In the genomic region with DNA sequence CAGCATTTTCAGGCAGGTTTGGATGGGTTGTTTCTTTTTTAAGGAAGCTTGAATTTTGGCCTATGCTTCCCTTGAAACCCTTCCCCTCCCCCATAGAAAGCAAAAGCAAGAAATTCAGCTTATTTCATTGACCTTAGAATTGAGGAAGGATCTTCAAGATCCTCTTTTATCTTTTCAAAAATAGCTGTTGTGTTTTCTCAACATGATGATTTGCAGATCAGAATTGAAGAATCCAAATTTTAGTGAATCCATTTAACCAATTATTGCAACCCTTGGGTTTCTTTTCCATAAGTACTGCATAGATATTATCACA, we compare ENCODE assay signal across 14 cellular contexts.
DNase-seq lines count a peak whose midpoint lies in the region; ATAC-seq and TF ChIP-seq lines count a peak whose summit lies in the region.
"Had no signal": no experiment of that assay in that cellular context is flagged by ENCODE, and none has a peak within 500 bp of the region (broad histone marks: within the 10 kb centered on the region; RNA-seq: fewer than 3 reads in every experiment).

No MANE protein-coding gene starts in this region.

- H3K27me3 Mint-ChIP-seq in activated naive CD4-positive, alpha-beta T cell treated with anti-CD3 and anti-CD28 coated beads, Interleukin-2, amount 50 U/mL, for 24 hours: no peaks in the 10 kb centered on the region
- H3K27me3 Mint-ChIP-seq in stimulated activated naive B cell treated with anti-CD40 and anti-IgM and Interleukin-4, amounts not matched to agents 10 μg/mL and 1 μg/mL and 100 μg/mL, for 72 hours: no peaks in the 10 kb centered on the region
- H3K27me3 Mint-ChIP-seq in activated T-helper 1 cell treated with anti-CD3 and anti-CD28 coated beads, Interleukin-12 subunit alpha, Interleukin-12 subunit beta, Interleukin-2, Interleukin-4 antibody, amounts not matched to agents 30 ng/mL and 10 ng/mL and 1 ng/mL, durations not matched to agents 14 hours and 24 hours and 36 hours (ENCODE audit: insufficient read depth): no peaks in the 10 kb centered on the region

- H3K4me3 Mint-ChIP-seq in activated naive CD4-positive, alpha-beta T cell treated with anti-CD3 and anti-CD28 coated beads, Interleukin-2, amount 50 U/mL, for 24 hours: no peak overlapping the region
- peak overlapping the region; percentile 36 to 60 for H3K4me3 Mint-ChIP-seq in stimulated activated naive B cell treated with anti-CD40 and anti-IgM and Interleukin-4, amounts not matched to agents 10 μg/mL and 1 μg/mL and 100 μg/mL, for 72 hours
- H3K4me3 Mint-ChIP-seq in activated T-helper 1 cell treated with anti-CD3 and anti-CD28 coated beads, Interleukin-12 subunit alpha, Interleukin-12 subunit beta, Interleukin-2, Interleukin-4 antibody, amounts not matched to agents 30 ng/mL and 10 ng/mL and 1 ng/mL, durations not matched to agents 14 hours and 24 hours and 36 hours: no peak overlapping the region
- H3K4me3 Mint-ChIP-seq: nephron had no signal

- no peaks in the 10 kb centered on the region; the same call in 1 of the 2 replicates for H3K9me3 ChIP-seq in OCI-LY7 (ENCODE audit: low read length)
- H3K9me3 ChIP-seq: ascending aorta had no signal

- peak; percentile 26 for ATAC-seq in HG03025 (IDR thresholded peaks at IDR 0.05; ENCODE audit: low FRiP score, unreplicated experiment)
- peak; percentile 59 to 61 for ATAC-seq in stimulated activated naive B cell treated with anti-CD40 and anti-IgM and Interleukin-4, amounts not matched to agents 10 μg/mL and 1 μg/mL and 100 μg/mL, for 72 hours (replicated peaks)
- ATAC-seq in GM21526 (IDR thresholded peaks at IDR 0.05; ENCODE audit: low FRiP score, unreplicated experiment): no peak

- peak overlapping the region; percentile 84 for H3K27ac ChIP-seq in OCI-LY7 (ENCODE audit: low read depth, low read length, poor library complexity, severe bottlenecking)
- H3K27ac ChIP-seq in mesendoderm (ENCODE audit: low read depth, low read length): no peak overlapping the region
- H3K27ac ChIP-seq: ascending aorta, RWPE1 had no signal

- BruUV-seq in OCI-LY7 (replicated peaks; lab: Mats Ljungman, UMichigan): no TSS peak

- H2BK5ac ChIP-seq in mesendoderm (ENCODE audit: low read length): no peak overlapping the region

- no peak overlapping the region for H4K5ac ChIP-seq in mesendoderm (ENCODE audit: low read length)

- intact Hi-C loops in OCI-LY7 (cut with micrococcal nuclease; ENCODE audit: unreplicated experiment): loop anchor here (2.0 kb wide), 1 partner anchor 74 kb away; a partner anchor contains a TSS
- intact Hi-C loops in activated T-helper 1 cell treated with anti-CD3 and anti-CD28 coated beads, Interleukin-12 subunit alpha, Interleukin-12 subunit beta, Interleukin-2, Interleukin-4 antibody, amounts not matched to agents 30 ng/mL and 10 ng/mL and 1 ng/mL, durations not matched to agents 14 hours and 24 hours and 36 hours (cut with micrococcal nuclease): no loop called here

- peak overlapping the region; percentile 74 for H3K27ac Mint-ChIP-seq in activated naive CD4-positive, alpha-beta T cell treated with anti-CD3 and anti-CD28 coated beads, Interleukin-2, amount 50 U/mL, for 24 hours
- H3K27ac Mint-ChIP-seq in stimulated activated naive B cell treated with anti-CD40 and anti-IgM and Interleukin-4, amounts not matched to agents 10 μg/mL and 1 μg/mL and 100 μg/mL, for 72 hours: peak overlapping the region; percentile 47
- H3K27ac Mint-ChIP-seq in activated T-helper 1 cell treated with anti-CD3 and anti-CD28 coated beads, Interleukin-12 subunit alpha, Interleukin-12 subunit beta, Interleukin-2, Interleukin-4 antibody, amounts not matched to agents 30 ng/mL and 10 ng/mL and 1 ng/mL, durations not matched to agents 14 hours and 24 hours and 36 hours: no peak overlapping the region
- H3K27ac Mint-ChIP-seq: nephron had no signal

- no peak overlapping the region; the same call in 1 of the 2 replicates for H2AFZ ChIP-seq in OCI-LY7 (ENCODE audit: low read length)

- no peak overlapping the region for H2BK120ac ChIP-seq in mesendoderm (ENCODE audit: low read depth, low read length)

- H3K23ac ChIP-seq in mesendoderm (ENCODE audit: low read length): no peak overlapping the region

- H3K79me2 ChIP-seq in OCI-LY7 (ENCODE audit: insufficient read depth, low read depth, low read length) (no peaks in the 10 kb centered on the region), mesendoderm (ENCODE audit: control insufficient read depth, insufficient read depth, low read length) (no peaks in the 10 kb centered on the region)

- H3K56ac ChIP-seq in mesendoderm (ENCODE audit: low read length): no peak overlapping the region

- no peak overlapping the region for H3K4ac ChIP-seq in mesendoderm (ENCODE audit: low read depth, low read length)

- H2BK15ac ChIP-seq in mesendoderm (replicated peaks; ENCODE audit: low read depth): no peak overlapping the region

- POLR2A ChIA-PET in OCI-LY7 (lab: Charles Lee): interaction anchor here (0.6 to 4.1 kb wide), 5 partner anchors 12 to 214 kb away, joined by 3 to 30 read pairs (median 4); no protein-coding TSS in a partner anchor

- H3K9ac ChIP-seq in mesendoderm (ENCODE audit: low read length): no peak overlapping the region

- peaks cover 4% of the 10 kb centered on the region for H3K9me3 Mint-ChIP-seq in activated naive CD4-positive, alpha-beta T cell treated with anti-CD3 and anti-CD28 coated beads, Interleukin-2, amount 50 U/mL, for 24 hours
- peaks cover 0 to 2% of the 10 kb centered on the region in 2 donors for H3K9me3 Mint-ChIP-seq in stimulated activated naive B cell treated with anti-CD40 and anti-IgM and Interleukin-4, amounts not matched to agents 10 μg/mL and 1 μg/mL and 100 μg/mL, for 72 hours
- peaks cover 6% of the 10 kb centered on the region for H3K9me3 Mint-ChIP-seq in activated T-helper 1 cell treated with anti-CD3 and anti-CD28 coated beads, Interleukin-12 subunit alpha, Interleukin-12 subunit beta, Interleukin-2, Interleukin-4 antibody, amounts not matched to agents 30 ng/mL and 10 ng/mL and 1 ng/mL, durations not matched to agents 14 hours and 24 hours and 36 hours
- H3K9me3 Mint-ChIP-seq: nephron had no signal

- H3K27me3 ChIP-seq in mesendoderm (ENCODE audit: insufficient read depth, low read length, poor library complexity): no peaks in the 10 kb centered on the region
- H3K27me3 ChIP-seq: ascending aorta had no signal

- H3K9me2 ChIP-seq in OCI-LY7 (ENCODE audit: insufficient read depth, low read length): no peaks in the 10 kb centered on the region

- no peak for DNase-seq in activated naive CD4-positive, alpha-beta T cell treated with Interleukin-2 at 50 U/mL for 16 hours
- peak; percentile 46 for DNase-seq in OCI-LY7 (ENCODE audit: low spot score)
- DNase-seq in stimulated activated naive B cell treated with anti-CD40 and anti-IgM and Interleukin-4, amounts not matched to agents 10 μg/mL and 1 μg/mL and 100 μg/mL, for 72 hours: no peak
- DNase-seq in activated T-helper 1 cell treated with anti-CD3 and anti-CD28 coated beads, Interleukin-12 subunit alpha, Interleukin-12 subunit beta, Interleukin-2, Interleukin-4 antibody, amounts not matched to agents 30 ng/mL and 10 ng/mL and 1 ng/mL, durations not matched to agents 14 hours and 24 hours and 36 hours (ENCODE audit: low spot score): no peak
- no peak for DNase-seq in mesendoderm
- DNase-seq: activated CD4-positive, alpha-beta T cell treated with anti-CD3 and anti-CD28 coated beads, Interleukin-2, amount 50 U/mL, for 48 hours; GF-D8; NCI-H1694 treated with DMSO at 0.1 percent for 48 hours had no signal

- CTCF ChIA-PET in OCI-LY7 (lab: Charles Lee; ENCODE audit: unreplicated experiment): interaction anchor here (0.6 to 1.0 kb wide), 3 partner anchors 14 to 73 kb away, joined by 3 read pairs; a partner anchor contains a TSS

- H3K4me3 ChIP-seq in OCI-LY7 (ENCODE audit: low read depth, low read length, poor library complexity, severe bottlenecking) (peak overlapping the region; percentile 44), mesendoderm (ENCODE audit: low read length) (no peak overlapping the region)
- H3K4me3 ChIP-seq: ascending aorta had no signal

- peaks cover 41% of the 10 kb centered on the region for H3K4me1 ChIP-seq in OCI-LY7 (ENCODE audit: insufficient read depth, low read length, poor library complexity, severe bottlenecking)
- H3K4me1 ChIP-seq in mesendoderm (ENCODE audit: control insufficient read depth, low read depth, low read length): no peaks in the 10 kb centered on the region
- H3K4me1 ChIP-seq: ascending aorta had no signal

- no peak overlapping the region for H4K8ac ChIP-seq in mesendoderm (ENCODE audit: low read depth, low read length)

- peaks cover 73% of the 10 kb centered on the region for H3K4me1 Mint-ChIP-seq in activated naive CD4-positive, alpha-beta T cell treated with anti-CD3 and anti-CD28 coated beads, Interleukin-2, amount 50 U/mL, for 24 hours
- H3K4me1 Mint-ChIP-seq in stimulated activated naive B cell treated with anti-CD40 and anti-IgM and Interleukin-4, amounts not matched to agents 10 μg/mL and 1 μg/mL and 100 μg/mL, for 72 hours: peaks cover 29 to 62% of the 10 kb centered on the region in 2 donors
- peaks cover 59% of the 10 kb centered on the region for H3K4me1 Mint-ChIP-seq in activated T-helper 1 cell treated with anti-CD3 and anti-CD28 coated beads, Interleukin-12 subunit alpha, Interleukin-12 subunit beta, Interleukin-2, Interleukin-4 antibody, amounts not matched to agents 30 ng/mL and 10 ng/mL and 1 ng/mL, durations not matched to agents 14 hours and 24 hours and 36 hours (ENCODE audit: low read depth)

- H3K36me3 Mint-ChIP-seq in activated naive CD4-positive, alpha-beta T cell treated with anti-CD3 and anti-CD28 coated beads, Interleukin-2, amount 50 U/mL, for 24 hours: peaks cover 41% of the 10 kb centered on the region
- H3K36me3 Mint-ChIP-seq in stimulated activated naive B cell treated with anti-CD40 and anti-IgM and Interleukin-4, amounts not matched to agents 10 μg/mL and 1 μg/mL and 100 μg/mL, for 72 hours: peaks cover 31 to 51% of the 10 kb centered on the region in 2 donors
- peaks cover 47% of the 10 kb centered on the region for H3K36me3 Mint-ChIP-seq in activated T-helper 1 cell treated with anti-CD3 and anti-CD28 coated beads, Interleukin-12 subunit alpha, Interleukin-12 subunit beta, Interleukin-2, Interleukin-4 antibody, amounts not matched to agents 30 ng/mL and 10 ng/mL and 1 ng/mL, durations not matched to agents 14 hours and 24 hours and 36 hours (ENCODE audit: low read depth)

- H3K36me3 ChIP-seq in OCI-LY7 (ENCODE audit: insufficient read depth, low read length): no peaks in the 10 kb centered on the region
- H3K36me3 ChIP-seq in mesendoderm (ENCODE audit: control insufficient read depth, insufficient read depth, low read length): no peaks in the 10 kb centered on the region
- H3K36me3 ChIP-seq: ascending aorta had no signal

- no peaks in the 10 kb centered on the region for H3K79me1 ChIP-seq in mesendoderm (ENCODE audit: low read length)

- H3K4me2 ChIP-seq in OCI-LY7 (ENCODE audit: low read length) (peak overlapping the region; percentile 68), mesendoderm (ENCODE audit: low read length) (no peak overlapping the region)

- no peak overlapping the region for H3K18ac ChIP-seq in mesendoderm (ENCODE audit: low read length)

- no peak overlapping the region for H2AK5ac ChIP-seq in mesendoderm (ENCODE audit: low read length)

- no peaks in the 10 kb centered on the region for H4K20me1 ChIP-seq in OCI-LY7 (ENCODE audit: insufficient read depth, low read length)

- TF ChIP-seq CTCF in OCI-LY7 (conservative IDR thresholded peaks at IDR 0.05; ENCODE audit: low read length): no peak

Comparison
In these comparisons a context has a peak if more than half of its experiments do, and no peak if none do; other contexts are left out.
1. H3K4me3 Mint-ChIP-seq: peak in stimulated activated naive B cell treated with anti-CD40 and anti-IgM and Interleukin-4, amounts not matched to agents 10 μg/mL and 1 μg/mL and 100 μg/mL, for 72 hours (2 of 2); none in activated naive CD4-positive, alpha-beta T cell treated with anti-CD3 and anti-CD28 coated beads, Interleukin-2, amount 50 U/mL, for 24 hours (single experiment) and activated T-helper 1 cell treated with anti-CD3 and anti-CD28 coated beads, Interleukin-12 subunit alpha, Interleukin-12 subunit beta, Interleukin-2, Interleukin-4 antibody, amounts not matched to agents 30 ng/mL and 10 ng/mL and 1 ng/mL, durations not matched to agents 14 hours and 24 hours and 36 hours (single experiment).